Comparison of ENCODE assay signal across 9 cellular contexts in the genomic region with DNA sequence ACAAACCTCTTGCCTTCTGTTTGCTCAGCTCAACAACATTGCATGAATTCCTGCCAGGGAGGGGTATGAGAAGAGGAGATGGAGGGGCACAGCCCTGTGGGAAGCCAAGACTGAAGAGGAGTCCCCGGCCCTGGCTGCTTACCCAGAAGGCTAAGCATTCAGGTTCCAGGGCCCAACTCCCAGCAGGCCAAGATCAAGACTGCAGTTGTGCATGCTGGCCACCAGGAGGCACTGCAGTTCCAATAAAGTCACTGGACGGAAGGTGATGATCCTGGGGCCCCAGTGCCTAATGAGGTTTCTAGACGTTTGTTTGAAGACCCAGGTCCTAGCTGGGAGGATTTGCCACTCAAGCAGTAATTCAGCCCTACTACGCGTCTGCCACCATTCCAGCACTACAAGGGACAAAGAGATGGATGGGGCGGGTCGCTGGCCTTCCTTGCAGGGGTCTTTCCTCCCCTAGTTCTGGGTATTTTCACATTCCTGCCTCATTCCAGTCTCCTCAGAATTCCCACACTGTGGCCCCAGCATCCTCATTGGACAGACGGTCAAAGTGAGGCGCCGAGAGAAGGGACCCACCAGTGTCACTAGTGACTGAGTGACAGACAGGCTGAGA. TPM values are rescaled to one million over a fixed set of nuclear protein-coding genes. Genes with fewer than 3 reads are reported as not detected.
DNase-seq lines count a peak whose midpoint lies in the region; ATAC-seq and TF ChIP-seq lines count a peak whose summit lies in the region.
"Had no signal": no experiment of that assay in that cellular context is flagged by ENCODE, and none has a peak within 500 bp of the region (broad histone marks: within the 10 kb centered on the region; RNA-seq: fewer than 3 reads in every experiment).

No MANE protein-coding gene starts in this region.

- no peaks in the 10 kb centered on the region for H3K27me3 ChIP-seq in GM23338 (ENCODE audit: insufficient read depth)

- ATAC-seq in GM23338 (peak; percentile 91), GM19397 (IDR thresholded peaks at IDR 0.05; ENCODE audit: unreplicated experiment) (no peak)
- ATAC-seq in stimulated activated memory B cell treated with anti-CD40 and anti-IgM and Interleukin-4, amounts not matched to agents 10 μg/mL and 1 μg/mL and 100 μg/mL, for 72 hours = peak; percentile 63

- H3K9me2 ChIP-seq in GM23338 (ENCODE audit: insufficient read depth) = no peaks in the 10 kb centered on the region

- H3K4me3 Mint-ChIP-seq in GM23338 = no peak overlapping the region
- no peak overlapping the region for H3K4me3 Mint-ChIP-seq in stimulated activated memory B cell treated with anti-CD40 and anti-IgM and Interleukin-4, amounts not matched to agents 10 μg/mL and 1 μg/mL and 100 μg/mL, for 72 hours
- H3K4me3 Mint-ChIP-seq: stimulated activated naive CD8-positive, alpha-beta T cell treated with anti-CD3 and anti-CD28 coated beads, Interleukin-15, Interleukin-2, amounts not matched to agents 100 ng/mL and 50 ng/mL, for 24 hours had no signal

- H3K36me3 Mint-ChIP-seq in GM23338 (ENCODE audit: low read depth) = no peaks in the 10 kb centered on the region
- H3K36me3 Mint-ChIP-seq in stimulated activated memory B cell treated with anti-CD40 and anti-IgM and Interleukin-4, amounts not matched to agents 10 μg/mL and 1 μg/mL and 100 μg/mL, for 72 hours = no peaks in the 10 kb centered on the region

- DNase-seq in CMK (ENCODE audit: low read depth) (peak; percentile 45), GM23338 (ENCODE audit: low spot score) (peak; percentile 93), NCI-H2196 treated with DMSO at 0.1 percent for 48 hours (lab: John Stamatoyannopoulos, UW; ENCODE audit: unreplicated experiment) (peak; percentile 42), choroid plexus epithelial cell (ENCODE audit: low read depth) (peak; percentile 69), medulla oblongata (ENCODE audit: extremely low spot score) (peak; percentile 63)
- DNase-seq in activated CD4-positive, CD25-positive, alpha-beta regulatory T cell treated with anti-CD3 and anti-CD28 coated beads, Interleukin-2, amount 50 U/mL, for 72 hours = peak; percentile 67

- no peaks in the 10 kb centered on the region for H3K79me2 ChIP-seq in GM23338 (replicated peaks; ENCODE audit: insufficient read depth)

- H3K4me3 ChIP-seq in GM23338 (no peak overlapping the region), choroid plexus epithelial cell (ENCODE audit: low read depth, low read length) (no peak overlapping the region)

- H3K4me2 ChIP-seq in GM23338 = no peak overlapping the region

- H3K4me1 ChIP-seq in GM23338 (ENCODE audit: insufficient read depth) = no peaks in the 10 kb centered on the region

- H3K4me1 Mint-ChIP-seq in GM23338 = peaks cover 9% of the 10 kb centered on the region; the same call in 2 of the 3 replicates
- no peaks in the 10 kb centered on the region for H3K4me1 Mint-ChIP-seq in stimulated activated memory B cell treated with anti-CD40 and anti-IgM and Interleukin-4, amounts not matched to agents 10 μg/mL and 1 μg/mL and 100 μg/mL, for 72 hours

- no peak overlapping the region for H3K27ac Mint-ChIP-seq in GM23338
- H3K27ac Mint-ChIP-seq in stimulated activated memory B cell treated with anti-CD40 and anti-IgM and Interleukin-4, amounts not matched to agents 10 μg/mL and 1 μg/mL and 100 μg/mL, for 72 hours = no peak overlapping the region
- H3K27ac Mint-ChIP-seq: stimulated activated naive CD8-positive, alpha-beta T cell treated with anti-CD3 and anti-CD28 coated beads, Interleukin-15, Interleukin-2, amounts not matched to agents 100 ng/mL and 50 ng/mL, for 24 hours had no signal

- H4K20me1 ChIP-seq in GM23338 (replicated peaks; ENCODE audit: insufficient read depth) = no peaks in the 10 kb centered on the region

- peaks cover 12% of the 10 kb centered on the region for H3K27me3 Mint-ChIP-seq in GM23338 (ENCODE audit: insufficient read depth, low read depth, poor library complexity)
- H3K27me3 Mint-ChIP-seq in stimulated activated memory B cell treated with anti-CD40 and anti-IgM and Interleukin-4, amounts not matched to agents 10 μg/mL and 1 μg/mL and 100 μg/mL, for 72 hours = peaks cover 26% of the 10 kb centered on the region

- peak; percentile 95 to 98 for TF ChIP-seq CTCF in GM23338 (conservative IDR thresholded peaks at IDR 0.05; ENCODE audit: low read depth in 2 of 2)
- peak; percentile 93 for TF ChIP-seq CTCF in choroid plexus epithelial cell (conservative IDR thresholded peaks at IDR 0.05; ENCODE audit: low read depth, low read length)

- no peaks in the 10 kb centered on the region for H3K36me3 ChIP-seq in GM23338 (ENCODE audit: insufficient read depth)

- H3K27ac ChIP-seq in GM23338 (ENCODE audit: low read depth) = no peak overlapping the region

- no peaks in the 10 kb centered on the region for H3K9me3 Mint-ChIP-seq in GM23338
- H3K9me3 Mint-ChIP-seq in stimulated activated memory B cell treated with anti-CD40 and anti-IgM and Interleukin-4, amounts not matched to agents 10 μg/mL and 1 μg/mL and 100 μg/mL, for 72 hours = no peaks in the 10 kb centered on the region
- H3K9me3 Mint-ChIP-seq: stimulated activated naive CD8-positive, alpha-beta T cell treated with anti-CD3 and anti-CD28 coated beads, Interleukin-15, Interleukin-2, amounts not matched to agents 100 ng/mL and 50 ng/mL, for 24 hours had no signal

- no peaks in the 10 kb centered on the region for H3F3A ChIP-seq in GM23338 (replicated peaks; ENCODE audit: low read depth)

- H2AFZ ChIP-seq in GM23338 = peak overlapping the region; percentile 53

TF ChIP-seq in GM23338, 12 proteins besides CTCF, POLR2A, EP300 and RAD21:
- TF ChIP-seq ZNF114 (CRISPR knock-in tag; IDR thresholded peaks at IDR 0.05) (no peak), NANOG (IDR thresholded peaks at IDR 0.05; ENCODE audit: borderline replicate concordance) (no peak)
TF ChIP-seq in GM23338: peak in this region for 0.

RNA-seq across cellular contexts. Expression of a gene that starts 23.6 kb away (rescaled TPM):
- not detected in 2 replicates for total RNA-seq in GM23338 (2014; rRNA removed; shearing (Covaris generic))
- not detected in 2 replicates for polyA plus RNA-seq in GM23338 (2016; fragmentation: Nextera tagmentation; extraction: Ambion mirVana)

Comparison
In these comparisons a context has a peak if more than half of its experiments do, and no peak if none do; other contexts are left out.
1. DNase-seq: peak in every context shown above with its lines; median percentile 93 in GM23338; 69 in choroid plexus epithelial cell; 67 in activated CD4-positive, CD25-positive, alpha-beta regulatory T cell treated with anti-CD3 and anti-CD28 coated beads, Interleukin-2, amount 50 U/mL, for 72 hours; 63 in medulla oblongata; 45 in CMK; 42 in NCI-H2196 treated with DMSO at 0.1 percent for 48 hours.